In the genomic region with DNA sequence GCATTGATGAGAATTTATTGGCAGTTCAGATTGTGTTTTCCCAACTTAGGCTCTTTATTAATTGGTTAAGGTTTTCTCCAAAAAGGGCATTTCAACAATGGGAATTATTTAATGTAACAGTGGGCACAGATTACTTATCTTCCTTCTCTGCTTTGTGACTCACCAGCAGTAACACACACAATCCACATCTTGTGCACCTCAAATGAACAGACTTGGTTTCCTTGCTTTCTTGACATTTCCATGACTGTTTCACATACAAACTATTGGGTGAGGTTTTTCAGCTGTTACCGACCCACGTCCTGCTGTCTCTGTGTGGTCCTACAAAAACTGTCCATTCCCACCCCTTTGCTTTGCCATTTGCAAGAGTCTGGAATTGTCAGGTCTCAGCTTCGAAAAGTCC, we compare ENCODE assay signal across 22 cellular contexts. TPM values are rescaled to one million over a fixed set of nuclear protein-coding genes. Genes with fewer than 3 reads are reported as not detected.
DNase-seq lines count a peak whose midpoint lies in the region; ATAC-seq and TF ChIP-seq lines count a peak whose summit lies in the region.
"Had no signal": no experiment of that assay in that cellular context is flagged by ENCODE, and none has a peak within 500 bp of the region (broad histone marks: within the 10 kb centered on the region; RNA-seq: fewer than 3 reads in every experiment).

No MANE protein-coding gene starts in this region.

- H4K20me1 ChIP-seq in fibroblast of lung (ENCODE audit: control insufficient read depth, extremely low read depth, insufficient read depth, low read length) (no peaks in the 10 kb centered on the region), osteoblast (ENCODE audit: insufficient read depth, low read length) (no peaks in the 10 kb centered on the region)

- no peak overlapping the region for H2AFZ ChIP-seq in fibroblast of lung (ENCODE audit: low read length)
- H2AFZ ChIP-seq in osteoblast (ENCODE audit: low read length): no peak overlapping the region

- H3K27me3 ChIP-seq in AG04450 (ENCODE audit: control insufficient read depth, insufficient read depth, low read length): no peaks in the 10 kb centered on the region
- no peaks in the 10 kb centered on the region for H3K27me3 ChIP-seq in fibroblast of lung (ENCODE audit: control insufficient read depth, insufficient read depth, low read length)
- H3K27me3 ChIP-seq in osteoblast (ENCODE audit: insufficient read depth, low read length): no peaks in the 10 kb centered on the region
- H3K27me3 ChIP-seq: MG63, SJCRH30 had no signal

- H3K4me3 ChIP-seq in AG04450 (ENCODE audit: low read depth, low read length) (no peak overlapping the region), fibroblast of lung (replicated peaks in 1 of 4; ENCODE audit: control extremely low read depth in 1 of 4, insufficient read depth in 1 of 4, low read depth in 3 of 4, low read length in 4 of 4) (no peak overlapping the region), osteoblast (ENCODE audit: insufficient read depth, low read length) (no peak overlapping the region)
- H3K4me3 ChIP-seq: MG63, SJCRH30 had no signal

- H3K4me1 ChIP-seq in fibroblast of lung (ENCODE audit: control insufficient read depth, extremely low read depth, insufficient read depth, low read length) (peaks cover 22% of the 10 kb centered on the region), osteoblast (ENCODE audit: insufficient read depth, low read length) (peaks cover 55% of the 10 kb centered on the region)
- H3K4me1 ChIP-seq: SJCRH30 had no signal

- CTCF ChIA-PET in AG04450 (lab: Charles Lee): interaction anchor here (0.6 to 2.0 kb wide), 4 partner anchors 51 to 526 kb away, joined by 3 to 6 read pairs (median 3); no protein-coding TSS in a partner anchor

- H3K79me2 ChIP-seq in fibroblast of lung (ENCODE audit: control insufficient read depth, insufficient read depth, low read length) (no peaks in the 10 kb centered on the region), osteoblast (ENCODE audit: insufficient read depth, low read length) (no peaks in the 10 kb centered on the region)

- POLR2A ChIA-PET in AG04450 (lab: Yijun Ruan, JAX): interaction anchor here (0.7 kb wide), 1 partner anchor 30 kb away, joined by 4 read pairs; no protein-coding TSS in a partner anchor

- peaks cover 10% of the 10 kb centered on the region for H3K36me3 ChIP-seq in fibroblast of lung (ENCODE audit: control insufficient read depth, insufficient read depth, low read length)
- peaks cover 62% of the 10 kb centered on the region for H3K36me3 ChIP-seq in osteoblast (ENCODE audit: insufficient read depth, low read length)

- DNase-seq in AG04450 (ENCODE audit: low read depth, low spot score) (no peak), LHCN-M2 (ENCODE audit: low read depth) (peak; percentile 50), fibroblast of lung (ENCODE audit: low read depth in 2 of 2) (peak; percentile 47 to 64), osteoblast (ENCODE audit: insufficient read length, low spot score, missing footprints) (no peak), hepatic stellate cell (ENCODE audit: low spot score) (no peak), NCI-H187 (lab: John Stamatoyannopoulos, UW) (no peak), Kasumi-1 (lab: John Stamatoyannopoulos, UW) (no peak)
- DNase-seq: C1 segment of cervical spinal cord; CD4-positive, alpha-beta memory T cell; COR-L47; DMS53; H7; Karpas-422; MG63; NCI-H2029 treated with DMSO at 0.1 percent for 48 hours; NCI-H446 treated with DMSO at 0.1 percent for 48 hours; NCI-H526; NCI-H82; NK-92 treated with Interleukin-12 subunit alpha and Interleukin-12 subunit beta, amount 100 ng/mL, for 24 hours; PC-3; SJCRH30 had no signal

- H3K27ac ChIP-seq in AG04450 (ENCODE audit: low read depth, low read length) (peak overlapping the region; percentile 23), fibroblast of lung (ENCODE audit: insufficient read depth, low read length) (no peak overlapping the region), osteoblast (ENCODE audit: low read depth, low read length) (peak overlapping the region; percentile 83)
- H3K27ac ChIP-seq: SJCRH30 had no signal

- no peaks in the 10 kb centered on the region for H3K9me3 ChIP-seq in AG04450 (ENCODE audit: control insufficient read depth, insufficient read depth, low read length)
- H3K9me3 ChIP-seq in fibroblast of lung (ENCODE audit: control insufficient read depth, insufficient read depth, low read depth, low read length): no peaks in the 10 kb centered on the region
- H3K9me3 ChIP-seq in osteoblast (ENCODE audit: low read depth, low read length): no peaks in the 10 kb centered on the region
- H3K9me3 ChIP-seq: MG63, SJCRH30 had no signal

- no peak for TF ChIP-seq CTCF in AG04450 (IDR thresholded peaks at IDR 0.05; ENCODE audit: low read depth, low read length)
- TF ChIP-seq CTCF in fibroblast of lung (conservative IDR thresholded peaks at IDR 0.05 in 1 of 2, IDR thresholded peaks at IDR 0.05 in 1 of 2; ENCODE audit: low read depth in 1 of 2, low read length in 2 of 2): no peak
- TF ChIP-seq CTCF in osteoblast (IDR thresholded peaks at IDR 0.05; ENCODE audit: extremely low read depth, low read depth, low read length): no peak

- ATAC-seq in HG03045 (IDR thresholded peaks at IDR 0.05; ENCODE audit: unreplicated experiment): no peak
- ATAC-seq: PC-3 had no signal

- H3K9ac ChIP-seq in fibroblast of lung (ENCODE audit: insufficient read depth, low read length): no peak overlapping the region

- H3K4me2 ChIP-seq in fibroblast of lung (ENCODE audit: extremely low read depth, insufficient read depth, low read length) (no peak overlapping the region), osteoblast (ENCODE audit: insufficient read depth, low read length) (no peak overlapping the region)

RNA-seq across cellular contexts. Expression of a gene that starts 38.1 kb away (rescaled TPM):
- 178 and 226 TPM in 2 replicates for polyA plus RNA-seq in AG04450 (2011; rRNA removed)
- polyA minus RNA-seq in AG04450 (2011; rRNA and poly(A)+ RNA removed): 623 and 647 TPM in 2 replicates
- total RNA-seq in LHCN-M2 (2014; rRNA removed): 163 and 176 TPM in 2 replicates
- polyA plus RNA-seq in LHCN-M2 (2012): 150 TPM
- total RNA-seq in fibroblast of lung: 117 and 151 TPM in 2 replicates
- 214 and 216 TPM in 2 replicates for polyA plus RNA-seq in fibroblast of lung
- polyA plus RNA-seq in fibroblast of lung (2012): 173 and 186 TPM in 2 replicates
- 322 and 501 TPM in 2 replicates for polyA minus RNA-seq in fibroblast of lung (ENCODE audit: low replicate concordance)
- total RNA-seq in osteoblast: 229 and 243 TPM in 2 replicates

Comparison
In these comparisons a context has a peak if more than half of its experiments do, and no peak if none do; other contexts are left out.
1. DNase-seq: peak in LHCN-M2 (single experiment) and fibroblast of lung (2 of 2); none in AG04450 (single experiment), osteoblast (single experiment), hepatic stellate cell (single experiment), NCI-H187 (0 of 2) and Kasumi-1 (0 of 2).